Comparison of ENCODE assay signal across 8 cellular contexts in genomic region chr1:213050745-213051126, GRCh38. TPM values are rescaled to one million over a fixed set of nuclear protein-coding genes. Genes with fewer than 3 reads are reported as not detected.
DNase-seq lines count a peak whose midpoint lies in the region; ATAC-seq and TF ChIP-seq lines count a peak whose summit lies in the region.

No MANE protein-coding gene starts in this region.

- H3K4me3 ChIP-seq in NT2/D1 (ENCODE audit: insufficient read length, low read depth) (peak overlapping the region; percentile 95), epithelial cell of proximal tubule (ENCODE audit: low read depth, low read length) (peak overlapping the region; percentile 77)

- peak; percentile 29 for ATAC-seq in GM21723 (IDR thresholded peaks at IDR 0.05; ENCODE audit: unreplicated experiment)
- peak; percentile 30 for ATAC-seq in omental fat pad (ENCODE audit: low FRiP score)
- ATAC-seq in HG02763 (IDR thresholded peaks at IDR 0.05; ENCODE audit: unreplicated experiment): no peak

- H3K27me3 ChIP-seq in NT2/D1 (ENCODE audit: insufficient read depth, insufficient read length): no peaks in the 10 kb centered on the region

- no peaks in the 10 kb centered on the region for H3K4me1 ChIP-seq in NT2/D1 (ENCODE audit: insufficient read depth, insufficient read length)

- peaks cover 6% of the 10 kb centered on the region for H3K36me3 ChIP-seq in NT2/D1 (ENCODE audit: insufficient read depth, insufficient read length, low read length)

- peak overlapping the region; percentile 94 for H3K9ac ChIP-seq in NT2/D1 (ENCODE audit: insufficient read length, low read depth)

- DNase-seq in DMS53 (lab: John Stamatoyannopoulos, UW) (peak; percentile 91), NT2/D1 (ENCODE audit: low read depth, low spot score) (no peak), epithelial cell of proximal tubule (ENCODE audit: low read depth) (no peak), omental fat pad (ENCODE audit: low spot score) (no peak), NCI-H748 (lab: John Stamatoyannopoulos, UW; ENCODE audit: unreplicated experiment) (no peak)
- no peak for DNase-seq in stimulated activated CD8-positive, alpha-beta memory T cell treated with anti-CD3 and anti-CD28 coated beads, Interleukin-4, amount 100 ng/mL, for 48 hours

- H3K9me3 ChIP-seq in NT2/D1 (ENCODE audit: insufficient read depth, low read length): no peaks in the 10 kb centered on the region

- TF ChIP-seq CTCF in epithelial cell of proximal tubule (conservative IDR thresholded peaks at IDR 0.05; ENCODE audit: low read depth, low read length) (no peak), omental fat pad (IDR thresholded peaks at IDR 0.05) (no peak)

RNA-seq across cellular contexts. Expression of gene RPS6KC1, which starts 0.3 kb away (rescaled TPM):
- total RNA-seq in epithelial cell of proximal tubule (8.3 and 8.5 TPM in 2 replicates), omental fat pad (10 to 100 TPM; 16.1 to 22.6 (median 21.4) TPM)

RNA-seq across cellular contexts. Expression of gene ANGEL2, which starts 35.1 kb away (rescaled TPM):
- 14.8 and 27.4 TPM in 2 replicates for total RNA-seq in epithelial cell of proximal tubule
- 10 to 100 TPM; 28.7 to 63.4 (median 41.1) TPM for total RNA-seq in omental fat pad
